ENCODE assay signal across 16 cellular contexts in genomic region chr2:45790157-45790723, GRCh38.
"Had no signal": no experiment of that assay in that cellular context is flagged by ENCODE, and none has a peak within 500 bp of the region (broad histone marks: within the 10 kb centered on the region; RNA-seq: fewer than 3 reads in every experiment).

No MANE protein-coding gene starts in this region.

- DNase-seq: activated CD4-positive, alpha-beta T cell treated with anti-CD3 and anti-CD28 coated beads for 48 hours; activated CD8-positive, alpha-beta memory T cell treated with anti-CD3 and anti-CD28 coated beads, Interleukin-2, amount 50 U/mL, for 48 hours; activated CD8-positive, alpha-beta T cell treated with anti-CD3 and anti-CD28 coated beads, Interleukin-2, amount 10 ng/mL, durations not matched to agents 7 days and 5 days; activated naive CD8-positive, alpha-beta T cell treated with anti-CD3 and anti-CD28 coated beads for 36 hours; cerebellar nuclear complex; effector memory CD8-positive, alpha-beta T cell; erythroblast; naive thymus-derived CD8-positive, alpha-beta T cell; spleen had no signal

- H3K9me3 ChIP-seq: SJSA1, spleen had no signal

- H3K27ac Mint-ChIP-seq: activated CD8-positive, alpha-beta T cell treated with anti-CD3 and anti-CD28 coated beads, Interleukin-2, amount 10 ng/mL, durations not matched to agents 7 days and 5 days; activated naive CD8-positive, alpha-beta T cell treated with anti-CD3 and anti-CD28 coated beads for 36 hours; naive thymus-derived CD8-positive, alpha-beta T cell; stimulated activated naive CD8-positive, alpha-beta T cell treated with anti-CD3 and anti-CD28 coated beads, Interleukin-15, Interleukin-2, amounts not matched to agents 100 ng/mL and 50 ng/mL, for 24 hours; WTC11 had no signal

- H3K4me1 ChIP-seq: SJSA1 had no signal

- H3K36me3 Mint-ChIP-seq: activated naive CD8-positive, alpha-beta T cell treated with anti-CD3 and anti-CD28 coated beads for 36 hours; brain; naive thymus-derived CD8-positive, alpha-beta T cell; WTC11 had no signal

- H3K36me3 ChIP-seq: SJSA1, spleen had no signal

- H3K27me3 ChIP-seq: SJSA1, spleen had no signal

- H3K4me3 ChIP-seq: SJSA1, spleen had no signal

- H3K4me3 Mint-ChIP-seq: activated CD8-positive, alpha-beta T cell treated with anti-CD3 and anti-CD28 coated beads, Interleukin-2, amount 10 ng/mL, durations not matched to agents 7 days and 5 days; activated naive CD8-positive, alpha-beta T cell treated with anti-CD3 and anti-CD28 coated beads for 36 hours; brain; effector memory CD8-positive, alpha-beta T cell; memory B cell; naive thymus-derived CD8-positive, alpha-beta T cell; stimulated activated naive CD8-positive, alpha-beta T cell treated with anti-CD3 and anti-CD28 coated beads, Interleukin-15, Interleukin-2, amounts not matched to agents 100 ng/mL and 50 ng/mL, for 24 hours; WTC11 had no signal

- FAIRE-seq: TTC549 had no signal

- H3K27me3 Mint-ChIP-seq: activated naive CD8-positive, alpha-beta T cell treated with anti-CD3 and anti-CD28 coated beads for 36 hours; brain; effector memory CD8-positive, alpha-beta T cell; memory B cell; naive thymus-derived CD8-positive, alpha-beta T cell; stimulated activated naive CD8-positive, alpha-beta T cell treated with anti-CD3 and anti-CD28 coated beads, Interleukin-15, Interleukin-2, amounts not matched to agents 100 ng/mL and 50 ng/mL, for 24 hours had no signal

- ATAC-seq: activated CD8-positive, alpha-beta T cell treated with anti-CD3 and anti-CD28 coated beads, Interleukin-2, amount 10 ng/mL, durations not matched to agents 7 days and 5 days; effector memory CD8-positive, alpha-beta T cell; naive thymus-derived CD8-positive, alpha-beta T cell; sciatic nerve; WTC11 had no signal

- H3K27ac ChIP-seq: SJSA1 had no signal

- H3K9me3 Mint-ChIP-seq: activated naive CD8-positive, alpha-beta T cell treated with anti-CD3 and anti-CD28 coated beads for 36 hours; brain; effector memory CD8-positive, alpha-beta T cell; memory B cell; naive thymus-derived CD8-positive, alpha-beta T cell; stimulated activated naive CD8-positive, alpha-beta T cell treated with anti-CD3 and anti-CD28 coated beads, Interleukin-15, Interleukin-2, amounts not matched to agents 100 ng/mL and 50 ng/mL, for 24 hours; WTC11 had no signal
